Comparison of ENCODE assay signal across 8 cellular contexts in the genomic region with DNA sequence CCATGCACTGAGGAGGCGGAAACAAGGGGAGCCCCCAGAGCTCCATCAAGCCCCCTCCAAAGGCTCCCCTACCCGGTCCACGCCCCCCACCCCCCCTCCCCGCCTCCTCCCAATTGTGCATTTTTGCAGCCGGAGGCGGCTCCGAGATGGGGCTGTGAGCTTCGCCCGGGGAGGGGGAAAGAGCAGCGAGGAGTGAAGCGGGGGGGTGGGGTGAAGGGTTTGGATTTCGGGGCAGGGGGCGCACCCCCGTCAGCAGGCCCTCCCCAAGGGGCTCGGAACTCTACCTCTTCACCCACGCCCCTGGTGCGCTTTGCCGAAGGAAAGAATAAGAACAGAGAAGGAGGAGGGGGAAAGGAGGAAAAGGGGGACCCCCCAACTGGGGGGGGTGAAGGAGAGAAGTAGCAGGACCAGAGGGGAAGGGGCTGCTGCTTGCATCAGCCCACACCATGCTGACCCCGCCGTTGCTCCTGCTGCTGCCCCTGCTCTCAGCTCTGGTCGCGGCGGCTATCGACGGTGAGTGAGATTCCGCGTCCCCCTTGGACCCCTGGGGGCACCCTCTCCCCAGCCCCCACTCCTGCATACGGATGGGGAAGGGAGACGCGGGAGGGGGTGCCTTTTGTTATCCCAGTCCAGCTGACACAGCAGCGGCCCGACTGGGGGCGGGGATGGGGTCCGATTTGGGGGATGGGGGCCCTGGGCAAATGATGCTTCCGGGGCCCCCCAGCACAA. TPM values are rescaled to one million over a fixed set of nuclear protein-coding genes. Genes with fewer than 3 reads are reported as not detected.
A peak's percentile ranks its signal among the peaks of the same experiment; 100 is the strongest.
DNase-seq lines count a peak whose midpoint lies in the region; FAIRE-seq and TF ChIP-seq lines count a peak whose summit lies in the region.

No MANE protein-coding gene starts in this region.

- peaks cover 51% of the 10 kb centered on the region for H3K79me2 ChIP-seq in astrocyte (ENCODE audit: insufficient read depth, low read length)

- H3K27me3 Mint-ChIP-seq in activated CD4-positive, alpha-beta T cell treated with anti-CD3 and anti-CD28 coated beads, Interleukin-2, amount 10 ng/mL, durations not matched to agents 7 days and 5 days = peaks cover 55% of the 10 kb centered on the region
- H3K27me3 Mint-ChIP-seq in astrocyte (ENCODE audit: low read depth, unreplicated experiment) = no peaks in the 10 kb centered on the region

- peaks cover 2% of the 10 kb centered on the region for H3K36me3 Mint-ChIP-seq in activated CD4-positive, alpha-beta T cell treated with anti-CD3 and anti-CD28 coated beads, Interleukin-2, amount 10 ng/mL, durations not matched to agents 7 days and 5 days (ENCODE audit: low read depth)
- no peaks in the 10 kb centered on the region for H3K36me3 Mint-ChIP-seq in astrocyte (ENCODE audit: low read depth, unreplicated experiment)

- peak overlapping the region; percentile 75 for H3K4me3 Mint-ChIP-seq in activated CD4-positive, alpha-beta T cell treated with anti-CD3 and anti-CD28 coated beads, Interleukin-2, amount 10 ng/mL, durations not matched to agents 7 days and 5 days
- peak overlapping the region; percentile 96 for H3K4me3 Mint-ChIP-seq in astrocyte (ENCODE audit: unreplicated experiment)

- H3K4me1 Mint-ChIP-seq in activated CD4-positive, alpha-beta T cell treated with anti-CD3 and anti-CD28 coated beads, Interleukin-2, amount 10 ng/mL, durations not matched to agents 7 days and 5 days = peaks cover 11% of the 10 kb centered on the region
- peaks cover 28% of the 10 kb centered on the region for H3K4me1 Mint-ChIP-seq in astrocyte (ENCODE audit: low read depth, unreplicated experiment)

- POLR2A ChIA-PET in activated CD4-positive, alpha-beta T cell treated with anti-CD3 and anti-CD28 coated beads, Interleukin-2, amount 10 ng/mL, durations not matched to agents 7 days and 5 days (lab: Charles Lee) = no interaction called here

- peaks cover 44% of the 10 kb centered on the region for H3K4me1 ChIP-seq in astrocyte (ENCODE audit: insufficient read depth, low read length)

- no peak for TF ChIP-seq CTCF in astrocyte (IDR thresholded peaks at IDR 0.05; ENCODE audit: insufficient read depth, low read depth, low read length)

- no peaks in the 10 kb centered on the region for H3K27me3 ChIP-seq in astrocyte (ENCODE audit: insufficient read depth, low read length)

- H3K27ac ChIP-seq in astrocyte (ENCODE audit: low read depth, low read length) (peak overlapping the region; percentile 22), temporal lobe (ENCODE audit: low read depth, low read length) (peak overlapping the region; percentile 65)

- no peaks in the 10 kb centered on the region for H3K36me3 ChIP-seq in astrocyte (ENCODE audit: insufficient read depth, low read length)

- H3K4me3 ChIP-seq in astrocyte (ENCODE audit: insufficient read depth, low read depth, low read length) = peak overlapping the region; percentile 86

- no peak overlapping the region for H2AFZ ChIP-seq in astrocyte (ENCODE audit: low read depth, low read length)

- no peaks in the 10 kb centered on the region for H3K9me3 ChIP-seq in astrocyte (ENCODE audit: insufficient read depth, low read depth, low read length)

- DNase-seq in activated CD4-positive, alpha-beta T cell treated with anti-CD3 and anti-CD28 coated beads, Interleukin-2, amount 10 ng/mL, durations not matched to agents 7 days and 5 days = no peak
- DNase-seq in activated CD4-positive, alpha-beta T cell treated with anti-CD3 and anti-CD28 coated beads, Interleukin-2, amount 50 U/mL, for 1 hour = no peak
- DNase-seq in astrocyte (ENCODE audit: low read depth) (no peak), left kidney (ENCODE audit: low read depth, low spot score) (peak; percentile 48), GM03348 (ENCODE audit: low spot score) (no peak), middle frontal gyrus (ENCODE audit: extremely low spot score, low spot score) (no peak)
- DNase-seq in NK-92 treated with Interleukin-12 subunit alpha and Interleukin-12 subunit beta, amount 100 ng/mL, for 24 hours (lab: John Stamatoyannopoulos, UW) = no peak

- peak overlapping the region; percentile 99 for H3K4me2 ChIP-seq in astrocyte (ENCODE audit: low read length)

- H4K20me1 ChIP-seq in astrocyte (ENCODE audit: insufficient read depth, low read length) = peaks cover 38% of the 10 kb centered on the region

- peaks cover 4% of the 10 kb centered on the region for H3K9me3 Mint-ChIP-seq in activated CD4-positive, alpha-beta T cell treated with anti-CD3 and anti-CD28 coated beads, Interleukin-2, amount 10 ng/mL, durations not matched to agents 7 days and 5 days
- no peaks in the 10 kb centered on the region for H3K9me3 Mint-ChIP-seq in astrocyte (ENCODE audit: unreplicated experiment)

- no peak overlapping the region for H3K27ac Mint-ChIP-seq in activated CD4-positive, alpha-beta T cell treated with anti-CD3 and anti-CD28 coated beads, Interleukin-2, amount 10 ng/mL, durations not matched to agents 7 days and 5 days
- no peak overlapping the region for H3K27ac Mint-ChIP-seq in astrocyte (ENCODE audit: unreplicated experiment)

- peak overlapping the region; percentile 87 for H3K9ac ChIP-seq in astrocyte (ENCODE audit: low read length)

- FAIRE-seq in astrocyte (lab: Jason Lieb, UNC) = no peak

- CTCF ChIA-PET in activated CD4-positive, alpha-beta T cell treated with anti-CD3 and anti-CD28 coated beads, Interleukin-2, amount 10 ng/mL, durations not matched to agents 7 days and 5 days (lab: Charles Lee) = interaction anchor here (0.7 to 8.1 kb wide), 8 partner anchors 17 to 127 kb away, joined by 3 to 72 read pairs (median 4); partner anchors contain the start of gene STAT6

RNA-seq across cellular contexts. Expression of gene LRP1, which starts 0.4 kb away (rescaled TPM):
- under 1 TPM; 0.94 TPM for total RNA-seq in activated CD4-positive, alpha-beta T cell treated with anti-CD3 and anti-CD28 coated beads, Interleukin-2, amount 10 ng/mL, durations not matched to agents 7 days and 5 days
- total RNA-seq in astrocyte = 369 and 397 TPM in 2 replicates
- 116 TPM for total RNA-seq in temporal lobe

RNA-seq across cellular contexts. Expression of gene STAT6, which starts 17.5 kb away (rescaled TPM):
- total RNA-seq in activated CD4-positive, alpha-beta T cell treated with anti-CD3 and anti-CD28 coated beads, Interleukin-2, amount 10 ng/mL, durations not matched to agents 7 days and 5 days = 100 to 1,000 TPM; 239 to 242 TPM
- total RNA-seq in astrocyte (33.8 and 36.2 TPM in 2 replicates), temporal lobe (4.9 TPM)

RNA-seq across cellular contexts. Expression of gene LRP1-AS, which starts 18.7 kb away (rescaled TPM):
- total RNA-seq in activated CD4-positive, alpha-beta T cell treated with anti-CD3 and anti-CD28 coated beads, Interleukin-2, amount 10 ng/mL, durations not matched to agents 7 days and 5 days = not detected
- total RNA-seq in astrocyte = not detected in 2 replicates
- not detected for total RNA-seq in temporal lobe

RNA-seq across cellular contexts. Expression of gene NAB2, which starts 39.8 kb away (rescaled TPM):
- total RNA-seq in activated CD4-positive, alpha-beta T cell treated with anti-CD3 and anti-CD28 coated beads, Interleukin-2, amount 10 ng/mL, durations not matched to agents 7 days and 5 days = 1 to 10 TPM; 5.5 to 6.8 TPM
- total RNA-seq in astrocyte (36.6 and 37.8 TPM in 2 replicates), temporal lobe (16.0 TPM)

RNA-seq across cellular contexts. Expression of gene NEMP1, which starts 50.1 kb away (rescaled TPM):
- 10 to 100 TPM; 50.2 to 54.3 TPM for total RNA-seq in activated CD4-positive, alpha-beta T cell treated with anti-CD3 and anti-CD28 coated beads, Interleukin-2, amount 10 ng/mL, durations not matched to agents 7 days and 5 days
- total RNA-seq in astrocyte = 9.4 and 10.6 TPM in 2 replicates
- total RNA-seq in temporal lobe = 6.1 TPM

Comparison
In these comparisons a context has a peak if more than half of its experiments do, and no peak if none do; other contexts are left out.
1. RNA of gene LRP1, which starts 0.4 kb away (total RNA-seq): 369 to 397 TPM in astrocyte and 116 TPM in temporal lobe (single experiment); 0.94 TPM in activated CD4-positive, alpha-beta T cell treated with anti-CD3 and anti-CD28 coated beads, Interleukin-2, amount 10 ng/mL, durations not matched to agents 7 days and 5 days; every median in the first group is over 10 times any median in the second.